10 cellular contexts compared by ENCODE assay signal in the genomic region with DNA sequence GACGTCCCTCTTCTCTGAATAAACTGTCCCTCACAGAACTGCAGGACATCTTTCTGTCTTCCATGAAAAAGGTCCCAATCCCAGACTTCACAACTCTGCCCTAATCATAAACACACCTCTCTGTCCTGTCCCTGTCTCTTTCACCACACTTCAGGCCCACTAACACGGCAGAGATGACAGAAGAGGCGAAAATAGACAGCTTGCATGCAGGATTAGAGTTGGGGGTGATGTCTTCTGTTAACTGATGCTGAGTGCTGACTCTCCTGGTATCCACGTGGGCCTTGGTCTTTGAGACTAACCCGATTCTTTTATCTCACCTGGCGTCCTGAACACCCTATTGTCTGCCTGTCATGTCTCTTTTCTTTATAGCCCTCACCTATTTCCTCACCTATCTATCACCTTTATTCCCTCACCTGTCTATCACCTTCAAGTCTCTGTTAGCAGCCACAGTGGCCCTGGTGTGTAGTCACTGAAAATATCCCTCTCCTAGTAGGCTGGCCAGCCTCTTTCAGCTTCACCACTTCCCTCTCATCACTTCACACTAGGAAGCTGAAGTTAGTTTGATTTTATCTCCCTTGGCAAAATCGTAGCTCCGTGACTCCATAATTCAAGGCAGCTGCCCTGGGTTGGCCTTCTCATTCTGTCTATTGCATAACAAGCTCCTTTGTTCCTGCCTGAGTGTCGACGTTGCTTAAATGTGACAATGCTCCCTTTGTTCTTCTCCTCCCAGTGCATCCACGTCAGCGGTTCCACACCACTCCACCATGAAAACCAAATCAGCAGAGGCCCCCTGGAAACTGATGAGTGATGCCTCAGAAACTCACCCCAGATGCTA. TPM values are rescaled to one million over a fixed set of nuclear protein-coding genes. Genes with fewer than 3 reads are reported as not detected.
DNase-seq lines count a peak whose midpoint lies in the region; ATAC-seq and TF ChIP-seq lines count a peak whose summit lies in the region.
"Had no signal": no experiment of that assay in that cellular context is flagged by ENCODE, and none has a peak within 500 bp of the region (broad histone marks: within the 10 kb centered on the region; RNA-seq: fewer than 3 reads in every experiment).

No MANE protein-coding gene starts in this region.

- H3K9me2 ChIP-seq in SK-N-SH = no peaks in the 10 kb centered on the region

- TF ChIP-seq CTCF in SK-N-SH (IDR thresholded peaks at IDR 0.05) (no peak), body of pancreas (IDR thresholded peaks at IDR 0.05) (no peak), kidney epithelial cell (IDR thresholded peaks at IDR 0.05; ENCODE audit: insufficient read depth, low read length, poor library complexity, severe bottlenecking) (no peak), ascending aorta (IDR thresholded peaks at IDR 0.05) (no peak)

- no peaks in the 10 kb centered on the region for H3F3A ChIP-seq in SK-N-SH (replicated peaks; ENCODE audit: insufficient read depth)

- H3K27ac ChIP-seq in SK-N-SH (ENCODE audit: low read depth in 2 of 2, low read length in 1 of 2) (no peak overlapping the region), body of pancreas (no peak overlapping the region), ascending aorta (no peak overlapping the region)

- 21% methylated on average over 12 of the region's 12 CpGs for WGBS in SK-N-SH (ENCODE audit: low lambda C conversion rate)
- 17 to 23% methylated on average over 12 of the region's 12 CpGs for WGBS in body of pancreas, 2 donors

- H3K36me3 ChIP-seq in SK-N-SH (replicated peaks in 1 of 2; ENCODE audit: control insufficient read depth in 1 of 2, insufficient read depth in 2 of 2, low read length in 1 of 2) (no peaks in the 10 kb centered on the region), body of pancreas (replicated peaks in 1 of 2; ENCODE audit: insufficient read depth in 1 of 2, low read depth in 2 of 2) (no peaks in the 10 kb centered on the region), kidney epithelial cell (ENCODE audit: control insufficient read depth, insufficient read depth, low read length) (no peaks in the 10 kb centered on the region), ascending aorta (no peaks in the 10 kb centered on the region)

- H3K27me3 ChIP-seq in SK-N-SH (ENCODE audit: insufficient read depth) (no peaks in the 10 kb centered on the region), body of pancreas (no peaks in the 10 kb centered on the region), kidney epithelial cell (ENCODE audit: control insufficient read depth, insufficient read depth, low read length) (no peaks in the 10 kb centered on the region), ascending aorta (no peaks in the 10 kb centered on the region)

- DNase-seq in SK-N-SH (peak; percentile 33), body of pancreas (no peak), kidney epithelial cell (ENCODE audit: low read depth) (peak; percentile 85), ureter (ENCODE audit: low spot score) (peak; percentile 31), HPDE6-E6E7 (ENCODE audit: extremely low spot score) (no peak), ascending aorta (ENCODE audit: low spot score in 2 of 2) (no peak)
- DNase-seq: stimulated activated CD4-positive, alpha-beta T cell treated with anti-CD3 and anti-CD28 coated beads, Interleukin-15, amount 100 ng/mL, for 24 hours had no signal

- H4K20me1 ChIP-seq in SK-N-SH (ENCODE audit: insufficient read depth) = no peaks in the 10 kb centered on the region

- no peaks in the 10 kb centered on the region for H3K79me2 ChIP-seq in SK-N-SH (ENCODE audit: insufficient read depth)

- POLR2A ChIA-PET in SK-N-SH (lab: Yijun Ruan, JAX) = no interaction called here

- ATAC-seq in SK-N-SH treated with all-trans-retinoic acid at 6 μM for 48 hours (no peak; the same call in 2 of the 3 replicates), body of pancreas (peak; percentile 58), HG02938 (IDR thresholded peaks at IDR 0.05; ENCODE audit: unreplicated experiment) (no peak)

- TF ChIP-seq EP300 in SK-N-SH (IDR thresholded peaks at IDR 0.05; ENCODE audit: borderline replicate concordance in 1 of 2, low read depth in 1 of 2, low read length in 1 of 2) = no peak

- H2AFZ ChIP-seq in SK-N-SH (ENCODE audit: low read depth) = no peak overlapping the region

- H3K4me1 ChIP-seq in SK-N-SH (ENCODE audit: control insufficient read depth in 1 of 2, insufficient read depth in 2 of 2, low read depth in 1 of 2, low read length in 1 of 2) (peaks cover 6 to 11% of the 10 kb centered on the region in 2 experiments; a peak in 2 of 4 replicates), body of pancreas (no peaks in the 10 kb centered on the region), ascending aorta (no peaks in the 10 kb centered on the region)

- no peak for TF ChIP-seq POLR2A in body of pancreas (IDR thresholded peaks at IDR 0.05)

- H3K4me3 ChIP-seq in SK-N-SH (ENCODE audit: low read depth in 2 of 2, low read length in 1 of 2) = no peak overlapping the region
- H3K4me3 ChIP-seq in body of pancreas = no peak overlapping the region
- H3K4me3 ChIP-seq in kidney epithelial cell (ENCODE audit: low read depth, low read length) = no peak overlapping the region
- H3K4me3 ChIP-seq in ascending aorta = no peak overlapping the region

- intact Hi-C loops in body of pancreas (cut with DNase I) = no loop called here
- intact Hi-C loops in ascending aorta (cut with DNase I) = no loop called here

- H3K9ac ChIP-seq in SK-N-SH = no peak overlapping the region

- CTCF ChIA-PET in SK-N-SH (lab: Yijun Ruan, JAX) = interaction anchor here (1.4 to 2.9 kb wide), 3 partner anchors 26 to 225 kb away, joined by 5 to 17 read pairs (median 5); no protein-coding TSS in a partner anchor

- no peak for TF ChIP-seq RAD21 in SK-N-SH (IDR thresholded peaks at IDR 0.05; ENCODE audit: low read length)

- H3K9me3 ChIP-seq in SK-N-SH = no peaks in the 10 kb centered on the region
- H3K9me3 ChIP-seq in body of pancreas = no peaks in the 10 kb centered on the region
- H3K9me3 ChIP-seq in ascending aorta = no peaks in the 10 kb centered on the region

- H3K4me2 ChIP-seq in SK-N-SH = 0 out of 2 replicates have a peak overlapping the region, but pooled peaks have one; percentile 25

TF ChIP-seq in SK-N-SH, 30 proteins besides CTCF, POLR2A, EP300 and RAD21 (continues in another document):
- TF ChIP-seq GABPA (IDR thresholded peaks at IDR 0.05; ENCODE audit: low read depth) = no peak
- 0 out of 2 replicates have a peak, but pooled peaks have one; percentile 2 for TF ChIP-seq FOSL2 (IDR thresholded peaks at IDR 0.05; ENCODE audit: borderline replicate concordance, low read depth)
- no peak for TF ChIP-seq EZH2phosphoT487 (IDR thresholded peaks at IDR 0.05; ENCODE audit: borderline replicate concordance, low read depth)
- no peak for TF ChIP-seq NRF1 (IDR thresholded peaks at IDR 0.05; ENCODE audit: low read depth, low read length)
- TF ChIP-seq FOXJ3 (CRISPR knock-in tag; IDR thresholded peaks at IDR 0.05) = no peak
- TF ChIP-seq TEAD4 (IDR thresholded peaks at IDR 0.05; ENCODE audit: borderline replicate concordance, insufficient read depth) = 0 out of 2 replicates have a peak, but pooled peaks have one; percentile 26
- TF ChIP-seq GATA2 (CRISPR knock-in tag; IDR thresholded peaks at IDR 0.05) = no peak; the same call in 1 of the 2 replicates
- TF ChIP-seq MXI1 (IDR thresholded peaks at IDR 0.05; ENCODE audit: low read depth, low read length) = no peak
- no peak for TF ChIP-seq CHD2 (IDR thresholded peaks at IDR 0.05; ENCODE audit: low read length, partially characterized antibody)
- TF ChIP-seq POLR2AphosphoS5 (IDR thresholded peaks at IDR 0.05; ENCODE audit: low read depth, low read length) = no peak
- TF ChIP-seq ELF1 (IDR thresholded peaks at IDR 0.05) = no peak
- peak; percentile 81 for TF ChIP-seq TCF12 (IDR thresholded peaks at IDR 0.05)

TF ChIP-seq in SK-N-SH treated with all-trans-retinoic acid at 6 μM for 48 hours, 23 proteins besides CTCF, POLR2A, EP300 and RAD21 (continues in another document):
- TF ChIP-seq TCF4 (CRISPR knock-in tag; IDR thresholded peaks at IDR 0.05; ENCODE audit: borderline replicate concordance) = no peak
- TF ChIP-seq ZFP3 (CRISPR knock-in tag; IDR thresholded peaks at IDR 0.05) = no peak
- no peak for TF ChIP-seq CSDC2 (CRISPR knock-in tag; IDR thresholded peaks at IDR 0.05)
- TF ChIP-seq BACH2 (CRISPR knock-in tag; IDR thresholded peaks at IDR 0.05; ENCODE audit: borderline replicate concordance) = no peak
- TF ChIP-seq ZNF565 (CRISPR knock-in tag; conservative IDR thresholded peaks at IDR 0.05; ENCODE audit: low read depth) = no peak
- TF ChIP-seq ZFP30 (CRISPR knock-in tag; IDR thresholded peaks at IDR 0.05) = no peak
- TF ChIP-seq, protein P1, sequence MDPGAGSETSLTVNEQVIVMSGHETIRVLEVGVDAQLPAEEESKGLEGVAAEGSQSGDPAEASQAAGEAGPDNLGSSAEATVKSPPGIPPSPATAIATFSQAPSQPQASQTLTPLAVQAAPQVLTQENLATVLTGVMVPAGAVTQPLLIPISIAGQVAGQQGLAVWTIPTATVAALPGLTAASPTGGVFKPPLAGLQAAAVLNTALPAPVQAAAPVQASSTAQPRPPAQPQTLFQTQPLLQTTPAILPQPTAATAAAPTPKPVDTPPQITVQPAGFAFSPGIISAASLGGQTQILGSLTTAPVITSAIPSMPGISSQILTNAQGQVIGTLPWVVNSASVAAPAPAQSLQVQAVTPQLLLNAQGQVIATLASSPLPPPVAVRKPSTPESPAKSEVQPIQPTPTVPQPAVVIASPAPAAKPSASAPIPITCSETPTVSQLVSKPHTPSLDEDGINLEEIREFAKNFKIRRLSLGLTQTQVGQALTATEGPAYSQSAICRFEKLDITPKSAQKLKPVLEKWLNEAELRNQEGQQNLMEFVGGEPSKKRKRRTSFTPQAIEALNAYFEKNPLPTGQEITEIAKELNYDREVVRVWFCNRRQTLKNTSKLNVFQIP (CRISPR knock-in tag; IDR thresholded peaks at IDR 0.05; ENCODE audit: borderline replicate concordance, low read depth) = no peak
- TF ChIP-seq PPARA (CRISPR knock-in tag; IDR thresholded peaks at IDR 0.05; ENCODE audit: borderline replicate concordance) = no peak
- TF ChIP-seq ZNF8 (CRISPR knock-in tag; IDR thresholded peaks at IDR 0.05) = no peak
- no peak for TF ChIP-seq ARNTL (CRISPR knock-in tag; IDR thresholded peaks at IDR 0.05; ENCODE audit: borderline replicate concordance, low read depth)

RNA-seq across cellular contexts. Expression of a gene that starts 30.6 kb away (rescaled TPM):
- 0.10 and 0.18 TPM in 2 replicates for polyA plus RNA-seq in SK-N-SH (2012; rRNA removed)
- 0.06 and 0.39 TPM in 2 replicates for polyA plus RNA-seq in SK-N-SH (2012; cell fraction: cytosol; rRNA removed)
- 0.05 and 0.12 TPM in 2 replicates for polyA plus RNA-seq in SK-N-SH (2012; cell fraction: nucleus; rRNA removed)
- total RNA-seq in body of pancreas (under 1 TPM in 1 of 2 donors, not detected in 1; 0.26 TPM), kidney epithelial cell (0.42 and 7.4 TPM in 2 replicates), ureter (0.44 TPM), ascending aorta (not detected)
- polyA plus RNA-seq: AG04450 had no signal

Comparison
In these comparisons a context has a peak if more than half of its experiments do, and no peak if none do; other contexts are left out.
1. DNase-seq: peak in SK-N-SH (single experiment), kidney epithelial cell (single experiment) and ureter (single experiment); none in body of pancreas (0 of 4), HPDE6-E6E7 (single experiment) and ascending aorta (0 of 2).